In the genomic region with DNA sequence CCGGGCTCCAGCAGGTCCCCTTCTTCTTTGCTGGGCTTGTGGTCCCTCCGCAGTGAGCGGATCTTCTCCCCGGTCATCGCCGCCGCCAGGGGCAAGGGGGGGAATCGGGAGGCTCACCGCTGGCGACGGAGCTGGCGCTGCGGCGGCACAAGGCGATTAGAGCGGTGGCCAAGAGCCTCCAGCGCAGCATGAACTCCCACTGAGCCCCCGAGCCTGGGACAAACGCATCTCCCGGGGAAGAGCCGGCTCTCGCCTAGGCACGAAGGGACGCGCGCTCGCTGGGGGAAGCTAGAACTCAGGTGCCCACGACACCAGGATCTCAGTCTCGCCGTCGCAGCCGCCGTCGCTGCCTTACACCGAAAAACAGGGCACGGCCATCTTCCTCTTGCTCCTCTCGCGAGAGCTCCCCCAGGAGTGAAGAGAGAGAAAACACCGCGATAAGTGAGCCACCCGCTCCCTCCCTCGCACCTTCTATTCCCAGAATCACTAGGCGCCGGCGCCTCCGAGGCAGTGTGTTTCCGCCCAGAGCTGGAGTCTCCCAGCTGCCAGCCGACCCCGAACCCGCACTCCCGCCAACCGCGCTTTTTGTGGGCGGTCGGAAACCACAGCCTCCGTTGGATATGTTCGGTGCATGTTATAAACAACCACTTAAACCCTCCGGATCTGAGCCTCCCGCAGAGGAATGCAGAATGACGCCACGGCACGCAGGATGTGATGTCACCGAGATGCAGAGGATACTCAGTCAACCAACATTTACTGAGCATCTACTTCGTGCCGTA, we compare ENCODE assay signal across 8 cellular contexts. TPM values are rescaled to one million over a fixed set of nuclear protein-coding genes. Genes with fewer than 3 reads are reported as not detected.
DNase-seq lines count a peak whose midpoint lies in the region; ATAC-seq and TF ChIP-seq lines count a peak whose summit lies in the region.

A gene with protein sequence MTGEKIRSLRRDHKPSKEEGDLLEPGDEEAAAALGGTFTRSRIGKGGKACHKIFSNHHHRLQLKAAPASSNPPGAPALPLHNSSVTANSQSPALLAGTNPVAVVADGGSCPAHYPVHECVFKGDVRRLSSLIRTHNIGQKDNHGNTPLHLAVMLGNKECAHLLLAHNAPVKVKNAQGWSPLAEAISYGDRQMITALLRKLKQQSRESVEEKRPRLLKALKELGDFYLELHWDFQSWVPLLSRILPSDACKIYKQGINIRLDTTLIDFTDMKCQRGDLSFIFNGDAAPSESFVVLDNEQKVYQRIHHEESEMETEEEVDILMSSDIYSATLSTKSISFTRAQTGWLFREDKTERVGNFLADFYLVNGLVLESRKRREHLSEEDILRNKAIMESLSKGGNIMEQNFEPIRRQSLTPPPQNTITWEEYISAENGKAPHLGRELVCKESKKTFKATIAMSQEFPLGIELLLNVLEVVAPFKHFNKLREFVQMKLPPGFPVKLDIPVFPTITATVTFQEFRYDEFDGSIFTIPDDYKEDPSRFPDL (minus strand): TSS at position 391 of the 779 bp plus-strand sequence. CDS start 314 bp downstream, at position 77.

- peaks cover 3 to 7% of the 10 kb centered on the region in 2 experiments; a peak in 3 of 4 replicates for H3K4me1 ChIP-seq in SK-N-SH (ENCODE audit: control insufficient read depth in 1 of 2, insufficient read depth in 2 of 2, low read depth in 1 of 2, low read length in 1 of 2)

- no peaks in the 10 kb centered on the region for H3K27me3 ChIP-seq in GM06990 (replicated peaks; ENCODE audit: control insufficient read depth, insufficient read depth, low read length)
- no peaks in the 10 kb centered on the region for H3K27me3 ChIP-seq in SK-N-SH (ENCODE audit: insufficient read depth)

- TF ChIP-seq RAD21 in SK-N-SH (IDR thresholded peaks at IDR 0.05; ENCODE audit: low read length): no peak

- H4K20me1 ChIP-seq in SK-N-SH (ENCODE audit: insufficient read depth): peaks cover 26% of the 10 kb centered on the region

- H3K79me2 ChIP-seq in SK-N-SH (ENCODE audit: insufficient read depth): peaks cover 50% of the 10 kb centered on the region

- DNase-seq in GM06990 (ENCODE audit: extremely low read depth, insufficient read length) (peak; percentile 90), NCI-H1048 (lab: John Stamatoyannopoulos, UW) (peak; percentile 91), SK-N-SH (peak; percentile 94), glomerular endothelial cell (ENCODE audit: extremely low read depth, low read depth, low spot score) (peak; percentile 83), occipital lobe (lab: John Stamatoyannopoulos, UW) (peak; percentile 93)

- WGBS in SK-N-SH (ENCODE audit: low lambda C conversion rate): 0% methylated on average over 29 of the region's 65 CpGs

- H3K4me3 Mint-ChIP-seq in activated naive CD4-positive, alpha-beta T cell treated with anti-CD3 and anti-CD28 coated beads, Interleukin-2, amount 50 U/mL, for 24 hours: peak within 1 kb of the TSS; percentile 100

- H3K4me1 Mint-ChIP-seq in activated naive CD4-positive, alpha-beta T cell treated with anti-CD3 and anti-CD28 coated beads, Interleukin-2, amount 50 U/mL, for 24 hours: peaks cover 46% of the 10 kb centered on the region

- no peaks in the 10 kb centered on the region for H3K9me2 ChIP-seq in SK-N-SH

- peak within 1 kb of the TSS; percentile 92 for H3K4me2 ChIP-seq in SK-N-SH

- no peaks in the 10 kb centered on the region for H3K9me3 ChIP-seq in SK-N-SH

- H3K36me3 Mint-ChIP-seq in activated naive CD4-positive, alpha-beta T cell treated with anti-CD3 and anti-CD28 coated beads, Interleukin-2, amount 50 U/mL, for 24 hours: peaks cover 9% of the 10 kb centered on the region

- no peak for TF ChIP-seq CTCF in GM06990 (IDR thresholded peaks at IDR 0.05; ENCODE audit: insufficient read depth, low read length, poor library complexity, severe bottlenecking)
- TF ChIP-seq CTCF in SK-N-SH (IDR thresholded peaks at IDR 0.05): no peak; the same call in 1 of the 2 replicates

- H3K4me3 ChIP-seq in GM06990 (replicated peaks; ENCODE audit: low read depth, low read length): peak within 1 kb of the TSS; percentile 84
- H3K4me3 ChIP-seq in SK-N-SH (ENCODE audit: low read depth in 2 of 2, low read length in 1 of 2): peak within 1 kb of the TSS; percentile 80 to 91

- H2AFZ ChIP-seq in SK-N-SH (ENCODE audit: low read depth): peak within 1 kb of the TSS; percentile 94; the same call in 1 of the 2 replicates

- H3K27ac Mint-ChIP-seq in activated naive CD4-positive, alpha-beta T cell treated with anti-CD3 and anti-CD28 coated beads, Interleukin-2, amount 50 U/mL, for 24 hours: peak within 1 kb of the TSS; percentile 97

- CTCF ChIA-PET in SK-N-SH (lab: Yijun Ruan, JAX): interaction anchor here (0.6 to 1.5 kb wide), 4 partner anchors 25 to 979 kb away, joined by 3 to 5 read pairs (median 3); no protein-coding TSS in a partner anchor

- H3K27ac ChIP-seq in SK-N-SH (ENCODE audit: low read depth in 2 of 2, low read length in 1 of 2): peak within 1 kb of the TSS; percentile 94
- H3K27ac ChIP-seq in temporal lobe (ENCODE audit: low read depth, low read length): peak within 1 kb of the TSS; percentile 94

- TF ChIP-seq EP300 in SK-N-SH (IDR thresholded peaks at IDR 0.05; ENCODE audit: borderline replicate concordance in 1 of 2, low read depth in 1 of 2, low read length in 1 of 2): no peak

- H3K27me3 Mint-ChIP-seq in activated naive CD4-positive, alpha-beta T cell treated with anti-CD3 and anti-CD28 coated beads, Interleukin-2, amount 50 U/mL, for 24 hours: no peaks in the 10 kb centered on the region

- no peaks in the 10 kb centered on the region for H3F3A ChIP-seq in SK-N-SH (replicated peaks; ENCODE audit: insufficient read depth)

- H3K9me3 Mint-ChIP-seq in activated naive CD4-positive, alpha-beta T cell treated with anti-CD3 and anti-CD28 coated beads, Interleukin-2, amount 50 U/mL, for 24 hours: peaks cover 5% of the 10 kb centered on the region

- H3K9ac ChIP-seq in SK-N-SH: peak within 1 kb of the TSS; percentile 97

- POLR2A ChIA-PET in SK-N-SH (lab: Yijun Ruan, JAX): interaction anchor here (1.0 to 1.9 kb wide), 6 partner anchors 15 to 149 kb away, joined by 3 to 27 read pairs (median 3); a partner anchor contains a TSS

- H3K36me3 ChIP-seq in GM06990 (ENCODE audit: control insufficient read depth, insufficient read depth, low read length) (no peaks in the 10 kb centered on the region), SK-N-SH (replicated peaks in 1 of 2; ENCODE audit: control insufficient read depth in 1 of 2, insufficient read depth in 2 of 2, low read length in 1 of 2) (peaks cover 0 to 8% of the 10 kb centered on the region in 2 experiments)

- ATAC-seq in HG02571 (IDR thresholded peaks at IDR 0.05; ENCODE audit: unreplicated experiment): peak; percentile 94

TF ChIP-seq in SK-N-SH, 30 proteins besides CTCF, POLR2A, EP300 and RAD21 (continues in another document):
- TF ChIP-seq, protein P1, sequence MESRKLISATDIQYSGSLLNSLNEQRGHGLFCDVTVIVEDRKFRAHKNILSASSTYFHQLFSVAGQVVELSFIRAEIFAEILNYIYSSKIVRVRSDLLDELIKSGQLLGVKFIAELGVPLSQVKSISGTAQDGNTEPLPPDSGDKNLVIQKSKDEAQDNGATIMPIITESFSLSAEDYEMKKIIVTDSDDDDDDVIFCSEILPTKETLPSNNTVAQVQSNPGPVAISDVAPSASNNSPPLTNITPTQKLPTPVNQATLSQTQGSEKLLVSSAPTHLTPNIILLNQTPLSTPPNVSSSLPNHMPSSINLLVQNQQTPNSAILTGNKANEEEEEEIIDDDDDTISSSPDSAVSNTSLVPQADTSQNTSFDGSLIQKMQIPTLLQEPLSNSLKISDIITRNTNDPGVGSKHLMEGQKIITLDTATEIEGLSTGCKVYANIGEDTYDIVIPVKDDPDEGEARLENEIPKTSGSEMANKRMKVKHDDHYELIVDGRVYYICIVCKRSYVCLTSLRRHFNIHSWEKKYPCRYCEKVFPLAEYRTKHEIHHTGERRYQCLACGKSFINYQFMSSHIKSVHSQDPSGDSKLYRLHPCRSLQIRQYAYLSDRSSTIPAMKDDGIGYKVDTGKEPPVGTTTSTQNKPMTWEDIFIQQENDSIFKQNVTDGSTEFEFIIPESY (IDR thresholded peaks at IDR 0.05; ENCODE audit: borderline replicate concordance, low read depth): peak; percentile 99
- TF ChIP-seq GABPA (IDR thresholded peaks at IDR 0.05; ENCODE audit: low read depth): peak; percentile 67
- TF ChIP-seq NRF1 (IDR thresholded peaks at IDR 0.05; ENCODE audit: low read depth, low read length): no peak
- TF ChIP-seq, protein P2, sequence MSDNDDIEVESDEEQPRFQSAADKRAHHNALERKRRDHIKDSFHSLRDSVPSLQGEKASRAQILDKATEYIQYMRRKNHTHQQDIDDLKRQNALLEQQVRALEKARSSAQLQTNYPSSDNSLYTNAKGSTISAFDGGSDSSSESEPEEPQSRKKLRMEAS (IDR thresholded peaks at IDR 0.05; ENCODE audit: low read depth): peak; percentile 88
- no peak for TF ChIP-seq TCF12 (IDR thresholded peaks at IDR 0.05)
- TF ChIP-seq POLR2AphosphoS5 (IDR thresholded peaks at IDR 0.05; ENCODE audit: low read depth, low read length): peak; percentile 97
- no peak for TF ChIP-seq NFIC (IDR thresholded peaks at IDR 0.05; ENCODE audit: borderline replicate concordance)
- TF ChIP-seq YY1 (IDR thresholded peaks at IDR 0.05; ENCODE audit: low read depth): peak; percentile 94
- 0 out of 2 replicates have a peak, but pooled peaks have one; percentile 5 for TF ChIP-seq RFX5 (IDR thresholded peaks at IDR 0.05; ENCODE audit: low read length)
- peak; percentile 99 for TF ChIP-seq CHD2 (IDR thresholded peaks at IDR 0.05; ENCODE audit: low read length, partially characterized antibody)
- TF ChIP-seq TAF1 (IDR thresholded peaks at IDR 0.05; ENCODE audit: borderline replicate concordance, low read depth, low read length): peak; percentile 93
- no peak for TF ChIP-seq JUND (IDR thresholded peaks at IDR 0.05)
- TF ChIP-seq RCOR1 (IDR thresholded peaks at IDR 0.05; ENCODE audit: low read length): peak; percentile 59; the same call in 1 of the 2 replicates
- TF ChIP-seq ELF1 (IDR thresholded peaks at IDR 0.05): 0 out of 2 replicates have a peak, but pooled peaks have one; percentile 23

RNA-seq across cellular contexts. Expression of the gene that starts here (rescaled TPM):
- 5.2 and 5.5 TPM in 2 replicates for polyA plus RNA-seq in SK-N-SH (2012; rRNA removed)
- polyA plus RNA-seq in SK-N-SH (2012; cell fraction: cytosol; rRNA removed): 5.8 and 7.5 TPM in 2 replicates
- polyA plus RNA-seq in SK-N-SH (2012; cell fraction: nucleus; rRNA removed): 5.3 and 5.9 TPM in 2 replicates
- total RNA-seq in glomerular endothelial cell (18.8 and 20.1 TPM in 2 replicates), occipital lobe (108 TPM), temporal lobe (65.4 TPM)

Comparison
In these comparisons a context has a peak if more than half of its experiments do, and no peak if none do; other contexts are left out.
1. Peak in every context shown above with its lines: DNase-seq, ATAC-seq, H3K4me3 ChIP-seq and H3K27ac ChIP-seq.